In the genomic region with DNA sequence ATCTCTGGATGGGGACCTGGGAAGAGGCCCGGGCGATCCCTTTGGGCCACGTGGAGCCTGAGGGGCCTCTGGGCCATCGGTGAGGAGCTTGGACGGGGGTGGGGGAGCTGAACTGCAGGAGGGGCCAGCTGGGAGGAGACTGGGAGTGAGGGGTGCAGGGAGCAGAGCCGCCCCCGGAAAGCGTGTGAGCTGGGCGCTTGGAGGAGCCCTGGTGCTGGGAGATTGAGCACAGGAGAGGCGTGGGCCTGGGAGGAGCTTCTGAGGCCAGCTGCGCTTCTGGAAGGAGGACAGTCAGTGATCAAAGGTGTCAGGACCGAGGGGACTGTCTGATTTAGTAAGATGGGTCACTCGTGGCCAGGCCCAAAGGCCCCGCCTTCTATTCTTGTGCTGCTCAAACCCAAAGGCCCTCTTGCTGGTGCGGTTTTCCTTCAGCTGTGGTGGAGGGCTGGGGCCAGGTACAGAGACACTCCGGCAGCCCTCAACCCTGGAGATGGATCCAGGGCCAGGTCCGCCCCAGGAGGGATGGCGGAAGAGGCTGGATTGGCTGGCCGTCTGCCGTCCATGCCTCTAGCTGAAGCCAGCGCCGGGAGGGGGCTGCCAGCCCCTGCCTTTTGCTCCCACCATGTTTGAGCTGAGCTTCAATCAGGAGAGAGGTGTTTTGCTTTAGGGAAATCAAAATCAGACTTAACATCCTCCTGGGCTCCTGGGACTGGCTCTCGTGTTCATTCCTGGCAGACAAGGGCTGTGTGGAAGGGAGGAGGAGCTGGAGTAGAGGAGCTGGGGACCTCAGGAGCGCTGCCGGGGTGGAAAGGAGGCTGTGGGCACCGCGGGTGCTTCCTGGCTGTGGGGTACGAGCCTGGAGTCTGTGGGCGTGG, we compare ENCODE assay signal across 1 cellular context.
TF ChIP-seq lines count a peak whose summit lies in the region.

No MANE protein-coding gene starts in this region.

TF ChIP-seq in HepG2, 621 proteins besides CTCF, POLR2A, EP300 and RAD21 (continued from another document):
- no peak for TF ChIP-seq ZNF225 (CRISPR knock-in tag; IDR thresholded peaks at IDR 0.05)
- TF ChIP-seq RBM39 (IDR thresholded peaks at IDR 0.05; ENCODE audit: low read depth, low read length, poor library complexity, severe bottlenecking), result no peak
- TF ChIP-seq RFX3 (CRISPR knock-in tag; IDR thresholded peaks at IDR 0.05), result no peak
- no peak for TF ChIP-seq ZNF546 (CRISPR knock-in tag; conservative IDR thresholded peaks at IDR 0.05)
- TF ChIP-seq MXD4 (CRISPR knock-in tag; IDR thresholded peaks at IDR 0.05), result no peak
- TF ChIP-seq EEA1 (CRISPR knock-in tag; IDR thresholded peaks at IDR 0.05; ENCODE audit: borderline replicate concordance), result no peak
- TF ChIP-seq ETV6 (CRISPR knock-in tag; conservative IDR thresholded peaks at IDR 0.05), result no peak
